Comparison of ENCODE assay signal across 1 cellular context in genomic region chr5:43065384-43066230, GRCh38.
TF ChIP-seq lines count a peak whose summit lies in the region.

No MANE protein-coding gene starts in this region.

TF ChIP-seq in HepG2, 621 proteins besides CTCF, POLR2A, EP300 and RAD21 (continued from another document and continues in another):
- TF ChIP-seq, protein P1, sequence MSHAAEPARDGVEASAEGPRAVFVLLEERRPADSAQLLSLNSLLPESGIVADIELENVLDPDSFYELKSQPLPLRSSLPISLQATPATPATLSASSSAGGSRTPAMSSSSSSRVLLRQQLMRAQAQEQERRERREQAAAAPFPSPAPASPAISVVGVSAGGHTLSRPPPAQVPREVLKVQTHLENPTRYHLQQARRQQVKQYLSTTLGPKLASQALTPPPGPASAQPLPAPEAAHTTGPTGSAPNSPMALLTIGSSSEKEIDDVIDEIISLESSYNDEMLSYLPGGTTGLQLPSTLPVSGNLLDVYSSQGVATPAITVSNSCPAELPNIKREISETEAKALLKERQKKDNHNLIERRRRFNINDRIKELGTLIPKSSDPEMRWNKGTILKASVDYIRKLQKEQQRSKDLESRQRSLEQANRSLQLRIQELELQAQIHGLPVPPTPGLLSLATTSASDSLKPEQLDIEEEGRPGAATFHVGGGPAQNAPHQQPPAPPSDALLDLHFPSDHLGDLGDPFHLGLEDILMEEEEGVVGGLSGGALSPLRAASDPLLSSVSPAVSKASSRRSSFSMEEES (CRISPR knock-in tag; IDR thresholded peaks at IDR 0.05): no peak
- TF ChIP-seq IKZF4 (CRISPR knock-in tag; IDR thresholded peaks at IDR 0.05; ENCODE audit: borderline replicate concordance, low read depth, not compliant biosample characterization): no peak
- TF ChIP-seq EED (CRISPR knock-in tag; IDR thresholded peaks at IDR 0.05): no peak
- TF ChIP-seq ZNF317 (CRISPR knock-in tag; IDR thresholded peaks at IDR 0.05): no peak
- no peak for TF ChIP-seq POGZ (CRISPR knock-in tag; IDR thresholded peaks at IDR 0.05)
- TF ChIP-seq YEATS2 (CRISPR knock-in tag; IDR thresholded peaks at IDR 0.05; ENCODE audit: borderline replicate concordance): no peak
- no peak for TF ChIP-seq ZNF674 (CRISPR knock-in tag; IDR thresholded peaks at IDR 0.05; ENCODE audit: low read depth)
- TF ChIP-seq, protein P2, sequence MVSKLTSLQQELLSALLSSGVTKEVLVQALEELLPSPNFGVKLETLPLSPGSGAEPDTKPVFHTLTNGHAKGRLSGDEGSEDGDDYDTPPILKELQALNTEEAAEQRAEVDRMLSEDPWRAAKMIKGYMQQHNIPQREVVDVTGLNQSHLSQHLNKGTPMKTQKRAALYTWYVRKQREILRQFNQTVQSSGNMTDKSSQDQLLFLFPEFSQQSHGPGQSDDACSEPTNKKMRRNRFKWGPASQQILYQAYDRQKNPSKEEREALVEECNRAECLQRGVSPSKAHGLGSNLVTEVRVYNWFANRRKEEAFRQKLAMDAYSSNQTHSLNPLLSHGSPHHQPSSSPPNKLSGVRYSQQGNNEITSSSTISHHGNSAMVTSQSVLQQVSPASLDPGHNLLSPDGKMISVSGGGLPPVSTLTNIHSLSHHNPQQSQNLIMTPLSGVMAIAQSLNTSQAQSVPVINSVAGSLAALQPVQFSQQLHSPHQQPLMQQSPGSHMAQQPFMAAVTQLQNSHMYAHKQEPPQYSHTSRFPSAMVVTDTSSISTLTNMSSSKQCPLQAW (CRISPR knock-in tag; IDR thresholded peaks at IDR 0.05): no peak
- TF ChIP-seq, protein P3, sequence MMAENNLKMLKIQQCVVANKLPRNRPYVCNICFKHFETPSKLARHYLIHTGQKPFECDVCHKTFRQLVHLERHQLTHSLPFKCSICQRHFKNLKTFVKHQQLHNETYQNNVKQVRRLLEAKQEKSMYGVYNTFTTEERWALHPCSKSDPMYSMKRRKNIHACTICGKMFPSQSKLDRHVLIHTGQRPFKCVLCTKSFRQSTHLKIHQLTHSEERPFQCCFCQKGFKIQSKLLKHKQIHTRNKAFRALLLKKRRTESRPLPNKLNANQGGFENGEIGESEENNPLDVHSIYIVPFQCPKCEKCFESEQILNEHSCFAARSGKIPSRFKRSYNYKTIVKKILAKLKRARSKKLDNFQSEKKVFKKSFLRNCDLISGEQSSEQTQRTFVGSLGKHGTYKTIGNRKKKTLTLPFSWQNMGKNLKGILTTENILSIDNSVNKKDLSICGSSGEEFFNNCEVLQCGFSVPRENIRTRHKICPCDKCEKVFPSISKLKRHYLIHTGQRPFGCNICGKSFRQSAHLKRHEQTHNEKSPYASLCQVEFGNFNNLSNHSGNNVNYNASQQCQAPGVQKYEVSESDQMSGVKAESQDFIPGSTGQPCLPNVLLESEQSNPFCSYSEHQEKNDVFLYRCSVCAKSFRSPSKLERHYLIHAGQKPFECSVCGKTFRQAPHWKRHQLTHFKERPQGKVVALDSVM (CRISPR knock-in tag; IDR thresholded peaks at IDR 0.05): peak; percentile 99
- TF ChIP-seq KIAA2018 (CRISPR knock-in tag; IDR thresholded peaks at IDR 0.05; ENCODE audit: borderline replicate concordance): no peak
- 0 out of 2 replicates have a peak, but pooled peaks have one; percentile 44 for TF ChIP-seq SMAD1 (CRISPR knock-in tag; IDR thresholded peaks at IDR 0.05; ENCODE audit: borderline replicate concordance, low read depth)
- no peak for TF ChIP-seq ZNF816 (CRISPR knock-in tag; IDR thresholded peaks at IDR 0.05; ENCODE audit: borderline replicate concordance)
- TF ChIP-seq ZNF446 (CRISPR knock-in tag; IDR thresholded peaks at IDR 0.05): no peak
- TF ChIP-seq KAT7 (CRISPR knock-in tag; IDR thresholded peaks at IDR 0.05; ENCODE audit: borderline replicate concordance): peak; percentile 8; the same call in 1 of the 2 replicates
- no peak for TF ChIP-seq MED1 (CRISPR knock-in tag; IDR thresholded peaks at IDR 0.05)
- TF ChIP-seq NONO (IDR thresholded peaks at IDR 0.05): no peak
- no peak for TF ChIP-seq NONO (CRISPR knock-in tag; conservative IDR thresholded peaks at IDR 0.05)
- TF ChIP-seq ZNF788 (CRISPR knock-in tag; IDR thresholded peaks at IDR 0.05; ENCODE audit: borderline replicate concordance): no peak
- no peak for TF ChIP-seq IKZF5 (CRISPR knock-in tag; IDR thresholded peaks at IDR 0.05)
- no peak for TF ChIP-seq POGK (CRISPR knock-in tag; conservative IDR thresholded peaks at IDR 0.05)
- no peak for TF ChIP-seq NKX3-1 (CRISPR knock-in tag; IDR thresholded peaks at IDR 0.05)
- TF ChIP-seq, protein P4, sequence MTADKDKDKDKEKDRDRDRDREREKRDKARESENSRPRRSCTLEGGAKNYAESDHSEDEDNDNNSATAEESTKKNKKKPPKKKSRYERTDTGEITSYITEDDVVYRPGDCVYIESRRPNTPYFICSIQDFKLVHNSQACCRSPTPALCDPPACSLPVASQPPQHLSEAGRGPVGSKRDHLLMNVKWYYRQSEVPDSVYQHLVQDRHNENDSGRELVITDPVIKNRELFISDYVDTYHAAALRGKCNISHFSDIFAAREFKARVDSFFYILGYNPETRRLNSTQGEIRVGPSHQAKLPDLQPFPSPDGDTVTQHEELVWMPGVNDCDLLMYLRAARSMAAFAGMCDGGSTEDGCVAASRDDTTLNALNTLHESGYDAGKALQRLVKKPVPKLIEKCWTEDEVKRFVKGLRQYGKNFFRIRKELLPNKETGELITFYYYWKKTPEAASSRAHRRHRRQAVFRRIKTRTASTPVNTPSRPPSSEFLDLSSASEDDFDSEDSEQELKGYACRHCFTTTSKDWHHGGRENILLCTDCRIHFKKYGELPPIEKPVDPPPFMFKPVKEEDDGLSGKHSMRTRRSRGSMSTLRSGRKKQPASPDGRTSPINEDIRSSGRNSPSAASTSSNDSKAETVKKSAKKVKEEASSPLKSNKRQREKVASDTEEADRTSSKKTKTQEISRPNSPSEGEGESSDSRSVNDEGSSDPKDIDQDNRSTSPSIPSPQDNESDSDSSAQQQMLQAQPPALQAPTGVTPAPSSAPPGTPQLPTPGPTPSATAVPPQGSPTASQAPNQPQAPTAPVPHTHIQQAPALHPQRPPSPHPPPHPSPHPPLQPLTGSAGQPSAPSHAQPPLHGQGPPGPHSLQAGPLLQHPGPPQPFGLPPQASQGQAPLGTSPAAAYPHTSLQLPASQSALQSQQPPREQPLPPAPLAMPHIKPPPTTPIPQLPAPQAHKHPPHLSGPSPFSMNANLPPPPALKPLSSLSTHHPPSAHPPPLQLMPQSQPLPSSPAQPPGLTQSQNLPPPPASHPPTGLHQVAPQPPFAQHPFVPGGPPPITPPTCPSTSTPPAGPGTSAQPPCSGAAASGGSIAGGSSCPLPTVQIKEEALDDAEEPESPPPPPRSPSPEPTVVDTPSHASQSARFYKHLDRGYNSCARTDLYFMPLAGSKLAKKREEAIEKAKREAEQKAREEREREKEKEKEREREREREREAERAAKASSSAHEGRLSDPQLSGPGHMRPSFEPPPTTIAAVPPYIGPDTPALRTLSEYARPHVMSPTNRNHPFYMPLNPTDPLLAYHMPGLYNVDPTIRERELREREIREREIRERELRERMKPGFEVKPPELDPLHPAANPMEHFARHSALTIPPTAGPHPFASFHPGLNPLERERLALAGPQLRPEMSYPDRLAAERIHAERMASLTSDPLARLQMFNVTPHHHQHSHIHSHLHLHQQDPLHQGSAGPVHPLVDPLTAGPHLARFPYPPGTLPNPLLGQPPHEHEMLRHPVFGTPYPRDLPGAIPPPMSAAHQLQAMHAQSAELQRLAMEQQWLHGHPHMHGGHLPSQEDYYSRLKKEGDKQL (CRISPR knock-in tag; IDR thresholded peaks at IDR 0.05; ENCODE audit: low read depth): no peak
- 0 out of 2 replicates have a peak, but pooled peaks have one; percentile 5 for TF ChIP-seq ZNF335 (CRISPR knock-in tag; IDR thresholded peaks at IDR 0.05)
- TF ChIP-seq MYNN (CRISPR knock-in tag; IDR thresholded peaks at IDR 0.05; ENCODE audit: low read depth): no peak
- no peak for TF ChIP-seq TRAFD1 (CRISPR knock-in tag; IDR thresholded peaks at IDR 0.05; ENCODE audit: borderline replicate concordance)
- TF ChIP-seq PLSCR1 (CRISPR knock-in tag; IDR thresholded peaks at IDR 0.05; ENCODE audit: borderline replicate concordance): no peak; the same call in 1 of the 2 replicates
- no peak for TF ChIP-seq ZNF644 (CRISPR knock-in tag; IDR thresholded peaks at IDR 0.05; ENCODE audit: low read depth)
- no peak for TF ChIP-seq NCOA5 (CRISPR knock-in tag; IDR thresholded peaks at IDR 0.05)
- no peak for TF ChIP-seq ZNF577 (CRISPR knock-in tag; IDR thresholded peaks at IDR 0.05; ENCODE audit: borderline replicate concordance, low read depth)
- no peak for TF ChIP-seq RORA (CRISPR knock-in tag; IDR thresholded peaks at IDR 0.05)
